Comparison of ENCODE assay signal across 9 cellular contexts in the genomic region with DNA sequence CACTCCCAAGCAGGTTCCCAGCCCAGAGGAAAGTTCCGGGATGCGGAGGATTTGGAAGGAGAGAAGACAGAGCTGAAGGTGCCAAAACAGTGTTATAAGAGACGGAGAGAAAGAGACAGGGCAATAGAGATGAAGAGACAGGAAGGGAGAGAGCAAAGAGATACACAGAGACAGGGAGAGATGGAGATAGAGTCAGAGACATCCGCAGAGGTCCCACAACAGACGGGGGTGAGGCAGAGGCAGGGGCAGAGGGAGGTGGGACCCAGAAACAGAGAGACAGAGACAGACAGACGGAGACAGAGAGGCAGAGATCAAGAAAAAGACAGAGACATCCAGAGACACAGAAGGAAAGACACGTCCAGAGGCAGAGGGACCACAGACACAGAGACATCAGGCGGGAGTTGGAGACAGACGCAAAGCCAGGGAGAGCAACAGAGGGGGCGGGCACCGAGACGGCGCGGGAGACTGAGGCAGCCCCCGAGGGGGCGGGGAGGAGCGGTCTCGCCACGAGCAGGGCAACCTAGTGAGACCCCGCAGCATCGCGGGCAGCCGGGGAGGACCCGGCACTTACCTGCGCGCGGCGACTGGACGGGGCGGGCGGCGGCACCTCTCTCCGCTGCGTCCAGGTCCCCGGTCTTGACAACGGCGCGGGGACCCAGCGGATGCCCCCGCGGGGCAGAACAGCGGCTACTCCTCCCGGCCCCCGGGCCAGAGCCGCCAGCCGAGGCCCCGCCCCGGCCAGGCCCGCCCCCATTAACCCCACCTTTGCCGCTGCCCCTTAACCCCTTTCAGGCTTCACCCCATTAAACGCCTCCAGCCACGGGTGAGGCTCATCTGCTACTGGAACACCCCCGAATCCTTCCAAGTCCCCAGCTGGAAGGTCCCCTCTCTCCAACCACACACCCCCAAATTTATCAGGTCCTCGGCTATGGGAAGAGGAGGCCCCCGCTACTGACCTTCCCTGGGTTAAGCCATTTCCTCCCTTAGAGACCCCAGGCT. TPM values are rescaled to one million over a fixed set of nuclear protein-coding genes. Genes with fewer than 3 reads are reported as not detected.
A peak's percentile ranks its signal among the peaks of the same experiment; 100 is the strongest.
DNase-seq lines count a peak whose midpoint lies in the region; TF ChIP-seq lines count a peak whose summit lies in the region.
"Had no signal": no experiment of that assay in that cellular context is flagged by ENCODE, and none has a peak within 500 bp of the region (broad histone marks: within the 10 kb centered on the region; RNA-seq: fewer than 3 reads in every experiment).

A gene (minus strand): TSS at position 689 of the 999 bp plus-strand sequence. CDS start 10,346 bp downstream, outside the sequence.

- H2AFZ ChIP-seq in mammary epithelial cell (ENCODE audit: low read depth, low read length), result peak within 1 kb of the TSS; percentile 62

- no peaks in the 10 kb centered on the region for H3K79me2 ChIP-seq in mammary epithelial cell (ENCODE audit: insufficient read depth, low read length)

- no TSS peak for BruUV-seq in mammary epithelial cell (replicated peaks; lab: Mats Ljungman, UMichigan)

- H3K36me3 ChIP-seq in mammary epithelial cell (ENCODE audit: insufficient read depth, low read length) (no peaks in the 10 kb centered on the region), suprapubic skin (no peaks in the 10 kb centered on the region)
- no peaks in the 10 kb centered on the region for H3K36me3 ChIP-seq in effector memory CD4-positive, alpha-beta T cell (ENCODE audit: control insufficient read depth, insufficient read depth, low read length)

- intact Hi-C loops in mammary epithelial cell (cut with micrococcal nuclease), result no loop called here

- no peak within 1 kb of the TSS for H3K4me2 ChIP-seq in mammary epithelial cell (ENCODE audit: insufficient read depth, low read depth, low read length)

- TF ChIP-seq POLR2A in suprapubic skin (IDR thresholded peaks at IDR 0.05), result no peak

- no peak for TF ChIP-seq CTCF in mammary epithelial cell (conservative IDR thresholded peaks at IDR 0.05 in 1 of 2, IDR thresholded peaks at IDR 0.05 in 1 of 2; ENCODE audit: extremely low read depth in 1 of 2, insufficient read depth in 1 of 2, low read depth in 1 of 2, low read length in 2 of 2)
- no peak for TF ChIP-seq CTCF in suprapubic skin (IDR thresholded peaks at IDR 0.05)

- no peak within 1 kb of the TSS for H3K9ac ChIP-seq in mammary epithelial cell (ENCODE audit: insufficient read depth, low read length)

- H3K4me3 ChIP-seq in mammary epithelial cell (replicated peaks in 1 of 3; ENCODE audit: insufficient read depth in 1 of 3, low read depth in 2 of 3, low read length in 3 of 3) (no peak within 1 kb of the TSS), suprapubic skin (peak within 1 kb of the TSS; percentile 44)
- no peak within 1 kb of the TSS for H3K4me3 ChIP-seq in effector memory CD4-positive, alpha-beta T cell (ENCODE audit: insufficient read depth, low read depth, low read length, poor library complexity, severe bottlenecking)

- no peaks in the 10 kb centered on the region for H4K20me1 ChIP-seq in mammary epithelial cell (ENCODE audit: insufficient read depth, low read length)

- peaks cover 18% of the 10 kb centered on the region for H3K27me3 ChIP-seq in mammary epithelial cell (ENCODE audit: insufficient read depth, low read length)
- H3K27me3 ChIP-seq in layer of hippocampus (ENCODE audit: control insufficient read depth, insufficient read depth, low read length), result peaks cover 28% of the 10 kb centered on the region
- peaks cover 63% of the 10 kb centered on the region for H3K27me3 ChIP-seq in suprapubic skin
- peaks cover 55% of the 10 kb centered on the region for H3K27me3 ChIP-seq in effector memory CD4-positive, alpha-beta T cell (replicated peaks; ENCODE audit: control insufficient read depth, insufficient read depth, low read length, poor library complexity, severe bottlenecking)

- DNase-seq in DMS53 (lab: John Stamatoyannopoulos, UW) (peak; percentile 18), DMS53 treated with DMSO at 0.1 percent for 48 hours (lab: John Stamatoyannopoulos, UW; ENCODE audit: unreplicated experiment) (no peak), mammary epithelial cell (no peak), suprapubic skin (ENCODE audit: low spot score in 2 of 2) (no peak), DMS114 treated with DMSO at 0.1 percent for 48 hours (lab: John Stamatoyannopoulos, UW; ENCODE audit: unreplicated experiment) (no peak), occipital lobe (lab: John Stamatoyannopoulos, UW) (no peak)
- no peak for DNase-seq in effector memory CD4-positive, alpha-beta T cell

- CTCF ChIA-PET in mammary epithelial cell (lab: Charles Lee; ENCODE audit: low non-redundant PET), result no interaction called here

- peaks cover 2% of the 10 kb centered on the region for H3K4me1 ChIP-seq in mammary epithelial cell (ENCODE audit: insufficient read depth, low read length)
- H3K4me1 ChIP-seq in suprapubic skin, result peaks cover 47% of the 10 kb centered on the region
- peaks cover 8% of the 10 kb centered on the region for H3K4me1 ChIP-seq in effector memory CD4-positive, alpha-beta T cell (ENCODE audit: control insufficient read depth, insufficient read depth, low read length, poor library complexity, severe bottlenecking)

- dilution Hi-C loops in mammary epithelial cell (cut with HindIII; ENCODE audit: low sequenced_read_pairs), result no loop called here

- TF ChIP-seq EP300 in suprapubic skin (IDR thresholded peaks at IDR 0.05), result no peak

- H3K9me3 ChIP-seq in mammary epithelial cell (replicated peaks; ENCODE audit: insufficient read depth, low read length) (no peaks in the 10 kb centered on the region), suprapubic skin (no peaks in the 10 kb centered on the region)
- H3K9me3 ChIP-seq in effector memory CD4-positive, alpha-beta T cell (ENCODE audit: control insufficient read depth, low read length), result no peaks in the 10 kb centered on the region

- 28% methylated on average over 12 of the region's 55 CpGs for WGBS in mammary epithelial cell (ENCODE audit: low coverage, missing lambda C conversion rate)
- WGBS in suprapubic skin, result 6% methylated on average over 31 of the region's 55 CpGs

- in situ Hi-C loops in mammary epithelial cell (cut with MboI; ENCODE audit: low sequenced_read_pairs in 2 of 2), result no loop called here

- H3K27ac ChIP-seq in mammary epithelial cell (ENCODE audit: insufficient read depth, low read depth, low read length) (no peak within 1 kb of the TSS), layer of hippocampus (ENCODE audit: low read depth, low read length) (peak within 1 kb of the TSS; percentile 58), suprapubic skin (no peak within 1 kb of the TSS)
- no peak within 1 kb of the TSS for H3K27ac ChIP-seq in effector memory CD4-positive, alpha-beta T cell (ENCODE audit: insufficient read depth, low read length, poor library complexity, severe bottlenecking)

RNA-seq across cellular contexts. Expression of the gene that starts here (rescaled TPM):
- total RNA-seq in mammary epithelial cell (not detected), suprapubic skin (1 to 10 TPM in 2 of 4 donors, under 1 TPM in 2; 0.49 to 2.4 (median 1.6) TPM), occipital lobe (0.16 TPM)
- polyA plus RNA-seq in mammary epithelial cell, result 0.02 TPM
- not detected for polyA minus RNA-seq in mammary epithelial cell
- total RNA-seq: A172 had no signal
